Comparison of ENCODE assay signal across 1 cellular context in the genomic region with DNA sequence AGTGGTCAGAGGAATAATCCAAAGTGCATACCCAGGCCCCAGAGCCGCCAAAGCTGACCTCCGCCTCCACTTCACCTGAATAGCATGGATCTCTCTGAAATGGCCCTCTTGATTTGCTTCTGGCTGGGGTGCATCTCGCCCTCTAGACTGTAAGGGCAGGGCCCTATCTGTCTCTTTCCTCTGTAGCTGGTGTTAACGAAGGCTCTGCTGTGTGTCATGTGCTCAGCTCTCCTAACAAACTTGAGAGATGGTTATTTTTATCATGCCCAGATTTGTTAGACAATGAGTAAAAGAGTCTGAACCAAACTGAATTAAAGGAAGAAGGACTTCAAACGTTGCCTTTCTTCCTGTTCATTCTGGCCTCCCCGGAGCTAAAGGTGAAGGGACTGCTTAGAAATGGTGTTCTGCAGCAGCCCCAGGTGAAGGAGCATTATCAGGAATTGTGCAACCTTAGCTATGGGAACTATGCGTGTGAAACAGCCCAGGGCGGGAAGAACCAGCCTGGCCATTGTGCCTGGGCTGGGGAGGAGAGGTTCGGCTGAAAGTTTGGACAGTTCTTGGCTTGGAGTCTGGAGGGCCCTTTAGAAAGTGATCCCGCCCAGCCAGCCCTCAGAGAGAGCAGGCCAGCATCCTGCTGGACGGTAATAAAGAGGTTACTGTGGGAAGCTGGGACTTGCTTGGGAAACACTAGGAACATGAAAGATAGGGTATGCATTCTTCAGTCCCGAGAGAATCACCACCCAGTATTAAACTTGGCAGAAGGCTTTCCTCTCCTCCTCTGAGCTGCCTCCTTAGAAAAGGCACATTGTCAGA.
TF ChIP-seq lines count a peak whose summit lies in the region.

No MANE protein-coding gene starts in this region.

TF ChIP-seq in HepG2, 621 proteins besides CTCF, POLR2A, EP300 and RAD21 (continued from another document):
- TF ChIP-seq ZNF407 (CRISPR knock-in tag; IDR thresholded peaks at IDR 0.05; ENCODE audit: not compliant biosample characterization) (no peak), SNAPC5 (CRISPR knock-in tag; IDR thresholded peaks at IDR 0.05; ENCODE audit: borderline replicate concordance) (no peak), ZFP82 (CRISPR knock-in tag; IDR thresholded peaks at IDR 0.05; ENCODE audit: borderline replicate concordance) (no peak), ZNF441 (CRISPR knock-in tag; IDR thresholded peaks at IDR 0.05; ENCODE audit: borderline replicate concordance) (no peak), ZNF317 (CRISPR knock-in tag; IDR thresholded peaks at IDR 0.05) (no peak), CCDC6 (CRISPR knock-in tag; IDR thresholded peaks at IDR 0.05) (no peak), JUND (CRISPR knock-in tag; IDR thresholded peaks at IDR 0.05) (no peak), ARNTL (CRISPR knock-in tag; IDR thresholded peaks at IDR 0.05) (no peak), FLYWCH1 (CRISPR knock-in tag; IDR thresholded peaks at IDR 0.05) (no peak), E2F2 (CRISPR knock-in tag; IDR thresholded peaks at IDR 0.05; ENCODE audit: borderline replicate concordance) (no peak), ZNF180 (CRISPR knock-in tag; IDR thresholded peaks at IDR 0.05; ENCODE audit: borderline replicate concordance, low read depth) (no peak), IRF9 (CRISPR knock-in tag; IDR thresholded peaks at IDR 0.05; ENCODE audit: borderline replicate concordance) (no peak), TRIM24 (CRISPR knock-in tag; IDR thresholded peaks at IDR 0.05) (no peak), ZNF746 (CRISPR knock-in tag; IDR thresholded peaks at IDR 0.05) (0 out of 2 replicates have a peak, but pooled peaks have one; percentile 52), NKX3-1 (CRISPR knock-in tag; IDR thresholded peaks at IDR 0.05) (no peak), YEATS4 (CRISPR knock-in tag; IDR thresholded peaks at IDR 0.05; ENCODE audit: borderline replicate concordance) (no peak), TFE3 (CRISPR knock-in tag; IDR thresholded peaks at IDR 0.05) (no peak), JARID2 (CRISPR knock-in tag; IDR thresholded peaks at IDR 0.05; ENCODE audit: insufficient replicate concordance) (no peak), ZNF546 (CRISPR knock-in tag; conservative IDR thresholded peaks at IDR 0.05) (no peak), ZNF24 (IDR thresholded peaks at IDR 0.05) (no peak), NR1H2 (CRISPR knock-in tag; IDR thresholded peaks at IDR 0.05; ENCODE audit: borderline replicate concordance, low read depth) (no peak)
- TF ChIP-seq, protein P1, sequence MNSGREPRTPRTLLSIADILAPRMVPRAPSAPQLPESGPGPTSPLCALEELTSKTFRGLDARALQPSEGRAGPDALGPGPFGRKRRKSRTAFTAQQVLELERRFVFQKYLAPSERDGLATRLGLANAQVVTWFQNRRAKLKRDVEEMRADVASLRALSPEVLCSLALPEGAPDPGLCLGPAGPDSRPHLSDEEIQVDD (CRISPR knock-in tag; IDR thresholded peaks at IDR 0.05; ENCODE audit: borderline replicate concordance), result no peak
